ENCODE assay signal across 11 cellular contexts in genomic region chr15:81189583-81190283, GRCh38. TPM values are rescaled to one million over a fixed set of nuclear protein-coding genes. Genes with fewer than 3 reads are reported as not detected.
DNase-seq lines count a peak whose midpoint lies in the region; ATAC-seq lines count a peak whose summit lies in the region.
"Had no signal": no experiment of that assay in that cellular context is flagged by ENCODE, and none has a peak within 500 bp of the region (broad histone marks: within the 10 kb centered on the region; RNA-seq: fewer than 3 reads in every experiment).

No MANE protein-coding gene starts in this region.

- H3K9me3 ChIP-seq in muscle layer of duodenum (ENCODE audit: control insufficient read depth in 1 of 2, low read length in 2 of 2) = no peaks in the 10 kb centered on the region

- no peak overlapping the region for H3K4me3 ChIP-seq in muscle layer of duodenum (ENCODE audit: low read depth in 1 of 2, low read length in 2 of 2)

- no peaks in the 10 kb centered on the region for H3K27me3 ChIP-seq in muscle layer of duodenum (ENCODE audit: low read depth, low read length)

- ATAC-seq in GM18861 (IDR thresholded peaks at IDR 0.05; ENCODE audit: unreplicated experiment) (no peak), GM19035 (IDR thresholded peaks at IDR 0.05; ENCODE audit: unreplicated experiment) (no peak)

- no peaks in the 10 kb centered on the region for H3K4me1 ChIP-seq in muscle layer of duodenum (ENCODE audit: control insufficient read depth in 1 of 2, insufficient read depth in 2 of 2, low read length in 2 of 2)
- H3K4me1 ChIP-seq: parathyroid adenoma had no signal

- H3K27ac ChIP-seq in epithelial cell of prostate (peak overlapping the region; percentile 22), muscle layer of duodenum (ENCODE audit: low read length) (peak overlapping the region; percentile 70)
- H3K27ac ChIP-seq: parathyroid adenoma had no signal

- DNase-seq in LHCN-M2 (ENCODE audit: low read depth) (peak; percentile 88), epithelial cell of prostate (ENCODE audit: low read depth, low spot score) (no peak), ureter (ENCODE audit: low spot score) (peak; percentile 59), NCI-H69 (lab: John Stamatoyannopoulos, UW) (no peak), RKO (ENCODE audit: low spot score) (no peak)
- DNase-seq: central memory CD4-positive, alpha-beta T cell; SW 1271 had no signal

- no peaks in the 10 kb centered on the region for H3K36me3 ChIP-seq in muscle layer of duodenum (ENCODE audit: control insufficient read depth in 1 of 2, insufficient read depth in 2 of 2, low read length in 2 of 2)

RNA-seq across cellular contexts. Expression of gene IL16, which starts 6.9 kb away (rescaled TPM):
- total RNA-seq in LHCN-M2 (2014; rRNA removed) = not detected in 2 replicates
- 0.05 TPM for polyA plus RNA-seq in LHCN-M2 (2012)
- 18.5 TPM for total RNA-seq in ureter

RNA-seq across cellular contexts. Expression of gene CFAP161, which starts 55.7 kb away (rescaled TPM):
- total RNA-seq in LHCN-M2 (2014; rRNA removed) (1.2 TPM in 1 of 2 replicates, not detected in the other), ureter (0.57 TPM)
- polyA plus RNA-seq in LHCN-M2 (2012) = 0.18 TPM

Comparison
In these comparisons a context has a peak if more than half of its experiments do, and no peak if none do; other contexts are left out.
1. DNase-seq: peak in LHCN-M2 (single experiment) and ureter (single experiment); none in epithelial cell of prostate (single experiment), NCI-H69 (single experiment) and RKO (single experiment).
2. RNA of gene IL16, which starts 6.9 kb away (total RNA-seq): 18.5 TPM in ureter (single experiment); not detected in LHCN-M2; every median in the first group is over 10 times any median in the second.